ENCODE assay signal across 12 cellular contexts in the genomic region with DNA sequence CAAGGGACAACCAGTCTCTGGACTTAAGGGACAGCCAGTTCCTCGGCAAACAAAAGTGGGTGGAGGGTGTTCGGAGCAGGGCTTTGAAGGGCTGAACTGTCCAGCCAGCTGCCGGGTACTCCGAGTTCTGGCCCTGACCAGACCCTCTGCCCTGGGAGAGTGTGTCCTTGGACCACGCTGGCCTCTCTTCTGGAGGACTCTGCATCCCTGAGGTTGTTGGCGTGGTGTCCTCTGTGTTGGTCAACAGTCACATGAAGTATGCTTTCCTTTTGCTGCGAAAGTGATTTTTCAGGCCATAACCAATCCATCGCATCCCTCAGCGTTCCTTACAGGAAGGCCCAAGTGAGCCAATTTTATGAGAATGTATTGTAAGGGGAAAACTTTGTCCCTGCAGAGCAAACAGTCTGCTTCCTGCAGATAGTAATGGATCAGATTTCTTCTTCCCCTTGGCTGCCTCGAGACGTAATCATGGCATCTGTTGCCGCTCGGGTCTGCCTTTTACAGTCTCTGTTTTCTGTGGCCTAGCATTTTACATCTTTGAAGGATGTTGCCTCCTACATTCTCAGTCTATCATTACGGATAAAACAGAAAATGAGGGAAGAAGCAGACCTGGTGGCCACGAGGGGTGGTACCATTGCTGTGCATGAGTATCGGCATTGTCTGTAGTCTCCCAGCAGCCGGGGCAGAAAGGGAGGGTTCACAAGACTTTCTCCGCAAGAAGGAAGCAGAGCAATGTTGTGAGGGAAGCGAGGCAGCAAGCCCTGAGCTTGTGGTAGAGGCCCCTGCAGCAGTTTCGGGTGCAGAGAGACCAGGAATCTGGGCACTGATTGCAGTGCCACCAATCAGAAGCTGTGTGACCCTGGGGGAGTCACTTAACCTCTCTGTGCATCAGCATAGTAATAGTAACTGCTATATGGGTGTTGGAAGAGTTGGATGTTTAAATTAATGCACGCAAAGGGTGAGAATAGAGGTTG. TPM values are rescaled to one million over a fixed set of nuclear protein-coding genes. Genes with fewer than 3 reads are reported as not detected.
A peak's percentile ranks its signal among the peaks of the same experiment; 100 is the strongest.
DNase-seq lines count a peak whose midpoint lies in the region; ATAC-seq and TF ChIP-seq lines count a peak whose summit lies in the region.
"Had no signal": no experiment of that assay in that cellular context is flagged by ENCODE, and none has a peak within 500 bp of the region (broad histone marks: within the 10 kb centered on the region; RNA-seq: fewer than 3 reads in every experiment).

No MANE protein-coding gene starts in this region.

- H3K27me3 ChIP-seq in hepatocyte (no peaks in the 10 kb centered on the region), skeletal muscle tissue (ENCODE audit: control insufficient read depth in 3 of 3, insufficient read depth in 3 of 3, low read length in 3 of 3) (peaks cover 0 to 7% (median 0%) of the 10 kb centered on the region in 3 donors), HAP-1 (ENCODE audit: low read depth) (no peaks in the 10 kb centered on the region)

- DNase-seq in EH (ENCODE audit: low read depth) (peak; percentile 26), hepatocyte (ENCODE audit: low spot score) (no peak), NCI-H1436 (lab: John Stamatoyannopoulos, UW) (no peak), HAP-1 (ENCODE audit: low spot score in 2 of 2) (no peak), DMS153 treated with DMSO at 0.1 percent for 48 hours (lab: John Stamatoyannopoulos, UW; ENCODE audit: unreplicated experiment) (no peak)
- DNase-seq: activated naive CD8-positive, alpha-beta T cell treated with anti-CD3 and anti-CD28 coated beads, Interleukin-2, amount 10 ng/mL, durations not matched to agents 7 days and 5 days; NCI-H187; RPMI8226 had no signal

- no peaks in the 10 kb centered on the region for H3K36me3 ChIP-seq in hepatocyte (replicated peaks; ENCODE audit: insufficient read depth, low read depth)
- no peaks in the 10 kb centered on the region for H3K36me3 ChIP-seq in skeletal muscle tissue (ENCODE audit: control insufficient read depth in 3 of 3, insufficient read depth in 3 of 3, low read length in 3 of 3)
- H3K36me3 ChIP-seq in HAP-1 (replicated peaks), result no peaks in the 10 kb centered on the region

- H3K9me3 ChIP-seq in hepatocyte (ENCODE audit: low read depth) (no peaks in the 10 kb centered on the region), skeletal muscle tissue (ENCODE audit: control insufficient read depth in 3 of 3, low read length in 3 of 3) (no peaks in the 10 kb centered on the region), HAP-1 (no peaks in the 10 kb centered on the region)

- H2AFZ ChIP-seq in hepatocyte, result peak overlapping the region; percentile 21

- no peaks in the 10 kb centered on the region for H3K79me2 ChIP-seq in hepatocyte

- no peaks in the 10 kb centered on the region for H3K9me2 ChIP-seq in hepatocyte (replicated peaks; ENCODE audit: insufficient read depth)

- in situ Hi-C loops in HAP-1 (cut with MboI; ENCODE audit: low sequenced_read_pairs), result no loop called here

- H3K4me1 ChIP-seq in hepatocyte (ENCODE audit: insufficient read depth) (peaks cover 6% of the 10 kb centered on the region), skeletal muscle tissue (ENCODE audit: control insufficient read depth in 3 of 3, insufficient read depth in 3 of 3, low read length in 3 of 3) (peaks cover 8 to 21% (median 19%) of the 10 kb centered on the region in 3 donors), HAP-1 (peaks cover 6% of the 10 kb centered on the region)

- no peak overlapping the region for H3K4me2 ChIP-seq in hepatocyte

- ATAC-seq in GM18861 (IDR thresholded peaks at IDR 0.05; ENCODE audit: unreplicated experiment), result no peak

- H3K9ac ChIP-seq in skeletal muscle tissue (ENCODE audit: low read depth in 1 of 3, low read length in 3 of 3), result peak overlapping the region in 1 of 3 donors; percentile 28

- WGBS in hepatocyte (ENCODE audit: low lambda C conversion rate, missing lambda C conversion rate), result 65% methylated on average over 21 of the region's 21 CpGs

- no peak overlapping the region for H3K4me3 ChIP-seq in hepatocyte
- no peak overlapping the region for H3K4me3 ChIP-seq in skeletal muscle tissue (ENCODE audit: low read length in 3 of 3)
- no peak overlapping the region for H3K4me3 ChIP-seq in HAP-1

- no peaks in the 10 kb centered on the region for H4K20me1 ChIP-seq in hepatocyte (ENCODE audit: insufficient read depth, poor library complexity, severe bottlenecking)

- peak overlapping the region; percentile 100 for H3K27ac ChIP-seq in VCaP
- H3K27ac ChIP-seq in hepatocyte, result peak overlapping the region; percentile 60
- H3K27ac ChIP-seq in skeletal muscle tissue (ENCODE audit: low read depth, low read length), result peak overlapping the region; percentile 61

- TF ChIP-seq CTCF in VCaP (conservative IDR thresholded peaks at IDR 0.05), result no peak
- no peak for TF ChIP-seq CTCF in hepatocyte (IDR thresholded peaks at IDR 0.05; ENCODE audit: poor library complexity)

RNA-seq across cellular contexts. Expression of a gene that starts 47.4 kb away (rescaled TPM):
- total RNA-seq in hepatocyte, result not detected in 2 replicates
- polyA plus RNA-seq in hepatocyte, result 0.15 TPM in 1 of 2 replicates, not detected in the other
- total RNA-seq in skeletal muscle tissue, result not detected
- total RNA-seq: activated naive CD8-positive, alpha-beta T cell treated with anti-CD3 and anti-CD28 coated beads, Interleukin-2, amount 10 ng/mL, durations not matched to agents 7 days and 5 days; subcutaneous adipose tissue had no signal

RNA-seq across cellular contexts. Expression of a gene that starts 57.1 kb away (rescaled TPM):
- total RNA-seq in hepatocyte, result 55.9 and 61.6 TPM in 2 replicates
- 52.0 and 57.7 TPM in 2 replicates for polyA plus RNA-seq in hepatocyte
- total RNA-seq in skeletal muscle tissue, result 34.4 TPM
